Comparison of ENCODE assay signal across 12 cellular contexts in genomic region chr20:53586640-53587039, GRCh38. TPM values are rescaled to one million over a fixed set of nuclear protein-coding genes. Genes with fewer than 3 reads are reported as not detected.
DNase-seq lines count a peak whose midpoint lies in the region; ATAC-seq, FAIRE-seq and TF ChIP-seq lines count a peak whose summit lies in the region.
"Had no signal": no experiment of that assay in that cellular context is flagged by ENCODE, and none has a peak within 500 bp of the region (broad histone marks: within the 10 kb centered on the region; RNA-seq: fewer than 3 reads in every experiment).

No MANE protein-coding gene starts in this region.

- H3K9ac ChIP-seq in DND-41 (ENCODE audit: low read depth, low read length): no peak overlapping the region
- peak overlapping the region; percentile 34 for H3K9ac ChIP-seq in Loucy (ENCODE audit: low read depth, low read length, poor library complexity, severe bottlenecking)
- H3K9ac ChIP-seq in astrocyte (ENCODE audit: low read length): no peak overlapping the region

- H3K9me3 Mint-ChIP-seq in astrocyte (ENCODE audit: unreplicated experiment): no peaks in the 10 kb centered on the region

- peaks cover 98% of the 10 kb centered on the region for H3K79me2 ChIP-seq in DND-41 (ENCODE audit: insufficient read depth, low read length)
- H3K79me2 ChIP-seq in Loucy (ENCODE audit: insufficient read depth, low read length): peaks cover 99% of the 10 kb centered on the region
- peaks cover 95% of the 10 kb centered on the region for H3K79me2 ChIP-seq in astrocyte (ENCODE audit: insufficient read depth, low read length)

- H3F3A ChIP-seq in Loucy (ENCODE audit: low read depth): no peaks in the 10 kb centered on the region

- TF ChIP-seq CTCF in DND-41 (IDR thresholded peaks at IDR 0.05; ENCODE audit: borderline replicate concordance, extremely low read depth, low read length, poor library complexity, severe bottlenecking) (no peak), Loucy (conservative IDR thresholded peaks at IDR 0.05; ENCODE audit: low read length) (no peak), astrocyte (IDR thresholded peaks at IDR 0.05; ENCODE audit: insufficient read depth, low read depth, low read length) (no peak), neutrophil (IDR thresholded peaks at IDR 0.05) (no peak), ascending aorta (IDR thresholded peaks at IDR 0.05) (no peak)

- H3K4me2 ChIP-seq in DND-41 (ENCODE audit: insufficient read depth, low read length) (peak overlapping the region; percentile 40; the same call in 1 of the 2 replicates), Loucy (ENCODE audit: low read depth, low read length, poor library complexity, severe bottlenecking) (peak overlapping the region; percentile 61), astrocyte (ENCODE audit: low read length) (no peak overlapping the region)

- H3K4me3 Mint-ChIP-seq in astrocyte (ENCODE audit: unreplicated experiment): peak overlapping the region; percentile 68

- H3K9me3 ChIP-seq in DND-41 (ENCODE audit: insufficient read depth, low read length, severe bottlenecking): no peaks in the 10 kb centered on the region
- no peaks in the 10 kb centered on the region for H3K9me3 ChIP-seq in Loucy (ENCODE audit: insufficient read depth, low read depth, low read length)
- H3K9me3 ChIP-seq in astrocyte (ENCODE audit: insufficient read depth, low read depth, low read length): no peaks in the 10 kb centered on the region
- no peaks in the 10 kb centered on the region for H3K9me3 ChIP-seq in neutrophil
- H3K9me3 ChIP-seq in ascending aorta: no peaks in the 10 kb centered on the region

- peaks cover 23% of the 10 kb centered on the region for H4K20me1 ChIP-seq in DND-41 (ENCODE audit: insufficient read depth, low read length)
- H4K20me1 ChIP-seq in Loucy (ENCODE audit: insufficient read depth, low read length, poor library complexity, severe bottlenecking): peaks cover 12% of the 10 kb centered on the region
- H4K20me1 ChIP-seq in astrocyte (ENCODE audit: insufficient read depth, low read length): peaks cover 11% of the 10 kb centered on the region

- H3K27ac ChIP-seq in DND-41 (ENCODE audit: low read length) (peak overlapping the region; percentile 53; the same call in 1 of the 2 replicates), astrocyte (ENCODE audit: low read depth, low read length) (no peak overlapping the region), neutrophil (peak overlapping the region; percentile 65), ascending aorta (peak overlapping the region in 1 of 2 donors; percentile 22)
- H3K27ac ChIP-seq: SK-N-MC had no signal

- no peaks in the 10 kb centered on the region for H3K9me2 ChIP-seq in Loucy (replicated peaks; ENCODE audit: low read depth, low read length)

- intact Hi-C loops in ascending aorta (cut with DNase I): no loop called here
- intact Hi-C loops in posterior vena cava (cut with DNase I): no loop called here

- peak overlapping the region; percentile 87 for H3K27ac Mint-ChIP-seq in astrocyte (ENCODE audit: unreplicated experiment)

- H3K4me1 ChIP-seq in DND-41 (ENCODE audit: insufficient read depth, low read length) (peaks cover 68% of the 10 kb centered on the region), Loucy (ENCODE audit: insufficient read depth, low read length, poor library complexity, severe bottlenecking) (peaks cover 38% of the 10 kb centered on the region), astrocyte (ENCODE audit: insufficient read depth, low read length) (peaks cover 26% of the 10 kb centered on the region), neutrophil (ENCODE audit: control insufficient read depth in 1 of 2, insufficient read depth in 1 of 2, low read depth in 1 of 2, low read length in 1 of 2) (peaks cover 81 to 84% of the 10 kb centered on the region in 2 experiments), ascending aorta (peaks cover 0 to 2% of the 10 kb centered on the region in 2 donors)

- H3K36me3 ChIP-seq in DND-41 (ENCODE audit: insufficient read depth, low read length) (peaks cover 15% of the 10 kb centered on the region), Loucy (ENCODE audit: insufficient read depth, low read length) (peaks cover 14% of the 10 kb centered on the region), astrocyte (ENCODE audit: insufficient read depth, low read length) (peaks cover 12% of the 10 kb centered on the region), neutrophil (peaks cover 14% of the 10 kb centered on the region), ascending aorta (peaks cover 10 to 14% of the 10 kb centered on the region in 2 donors)

- H3K27me3 ChIP-seq in DND-41 (ENCODE audit: insufficient read depth, low read length, poor library complexity): no peaks in the 10 kb centered on the region
- no peaks in the 10 kb centered on the region for H3K27me3 ChIP-seq in Loucy (ENCODE audit: insufficient read depth, low read length, poor library complexity, severe bottlenecking)
- H3K27me3 ChIP-seq in astrocyte (ENCODE audit: insufficient read depth, low read length): no peaks in the 10 kb centered on the region
- H3K27me3 ChIP-seq in neutrophil: no peaks in the 10 kb centered on the region
- H3K27me3 ChIP-seq in ascending aorta: no peaks in the 10 kb centered on the region

- ATAC-seq in DND-41 (ENCODE audit: insufficient read depth, low read depth): no peak

- no peak for FAIRE-seq in astrocyte (lab: Jason Lieb, UNC)

- H3K36me3 Mint-ChIP-seq in astrocyte (ENCODE audit: low read depth, unreplicated experiment): peaks cover 8% of the 10 kb centered on the region

- DNase-seq in DND-41 (no peak), astrocyte (ENCODE audit: low read depth) (no peak), ascending aorta (ENCODE audit: low spot score in 2 of 2) (no peak), posterior vena cava (ENCODE audit: low spot score) (no peak), NCI-H2081 (lab: John Stamatoyannopoulos, UW) (no peak)
- no peak for DNase-seq in stimulated activated CD4-positive, alpha-beta T cell treated with anti-CD3 and anti-CD28 coated beads, Interleukin-4, amount 100 ng/mL, for 1 hour
- DNase-seq: mesendoderm; NCI-H146; stimulated activated CD4-positive, alpha-beta T cell treated with anti-CD3 and anti-CD28 coated beads, Interleukin-2, amount 100 ng/mL, for 24 hours had no signal

- no peak overlapping the region for H3K4me3 ChIP-seq in DND-41 (ENCODE audit: low read depth in 1 of 2, low read length in 2 of 2)
- peak overlapping the region; percentile 60 for H3K4me3 ChIP-seq in Loucy (ENCODE audit: low read length, poor library complexity, severe bottlenecking)
- no peak overlapping the region for H3K4me3 ChIP-seq in astrocyte (ENCODE audit: insufficient read depth, low read depth, low read length)
- peak overlapping the region in 1 of 2 experiments; percentile 28 for H3K4me3 ChIP-seq in neutrophil (ENCODE audit: low read depth in 1 of 2, low read length in 1 of 2)
- H3K4me3 ChIP-seq in ascending aorta: no peak overlapping the region
- H3K4me3 ChIP-seq: SK-N-MC had no signal

- H2AFZ ChIP-seq in DND-41 (ENCODE audit: low read depth, low read length) (no peak overlapping the region), Loucy (ENCODE audit: low read length) (no peak overlapping the region), astrocyte (ENCODE audit: low read depth, low read length) (no peak overlapping the region)

- H3K27me3 Mint-ChIP-seq in astrocyte (ENCODE audit: low read depth, unreplicated experiment): no peaks in the 10 kb centered on the region

- peaks cover 53% of the 10 kb centered on the region for H3K4me1 Mint-ChIP-seq in astrocyte (ENCODE audit: low read depth, unreplicated experiment)

RNA-seq across cellular contexts. Expression of gene ZNF217, which starts 7.0 kb away (rescaled TPM):
- 54.6 and 57.9 TPM in 2 replicates for total RNA-seq in astrocyte
- 8.9 TPM for total RNA-seq in ascending aorta
- total RNA-seq in posterior vena cava: 10 to 100 TPM; 18.4 to 22.7 TPM
